In the genomic region with DNA sequence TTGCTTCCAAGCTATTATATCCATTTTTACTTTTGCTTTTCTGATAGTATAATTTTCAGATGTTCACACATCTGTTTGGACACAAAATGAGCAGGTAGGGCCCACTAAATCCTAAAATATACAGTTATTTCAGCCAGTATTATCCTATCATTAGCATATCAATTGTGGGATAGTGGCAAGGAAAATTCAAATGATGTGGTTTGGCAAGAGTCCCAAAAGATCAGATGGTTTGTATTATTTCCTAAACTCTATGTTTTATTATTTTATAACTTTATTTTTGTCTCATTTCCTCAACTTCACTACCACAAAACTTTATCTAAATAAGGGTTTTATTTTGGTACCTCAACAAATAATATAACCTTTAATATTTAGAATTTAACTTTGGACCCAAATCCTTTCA, we compare ENCODE assay signal across 20 cellular contexts.
DNase-seq lines count a peak whose midpoint lies in the region; ATAC-seq and TF ChIP-seq lines count a peak whose summit lies in the region.
"Had no signal": no experiment of that assay in that cellular context is flagged by ENCODE, and none has a peak within 500 bp of the region (broad histone marks: within the 10 kb centered on the region; RNA-seq: fewer than 3 reads in every experiment).

No MANE protein-coding gene starts in this region.

- H3K9me3 ChIP-seq in osteoblast (ENCODE audit: low read depth, low read length) = no peaks in the 10 kb centered on the region
- H3K9me3 ChIP-seq: BLaER1 treated with 17β-estradiol and CSF1 and Interleukin-3, amounts not matched to agents 10 nM and 100 nM had no signal

- TF ChIP-seq CTCF in osteoblast (IDR thresholded peaks at IDR 0.05; ENCODE audit: extremely low read depth, low read depth, low read length) = no peak

- H4K20me1 ChIP-seq in osteoblast (ENCODE audit: insufficient read depth, low read length) = no peaks in the 10 kb centered on the region
- H4K20me1 ChIP-seq: BLaER1 treated with 17β-estradiol and CSF1 and Interleukin-3, amounts not matched to agents 10 nM and 100 nM had no signal

- DNase-seq in OCI-M1 (lab: John Stamatoyannopoulos, UW) (peak; percentile 3), astrocyte of the hippocampus (ENCODE audit: low read depth, low spot score) (peak; percentile 3), NCI-H345 (lab: John Stamatoyannopoulos, UW) (no peak), osteoblast (ENCODE audit: insufficient read length, low spot score, missing footprints) (no peak), left ventricle myocardium superior (no peak)
- DNase-seq: 8988T; AML-193; CD4-positive, alpha-beta T cell; CD8-positive, alpha-beta memory T cell; COR-L47; DMS 273 treated with DMSO at 0.1 percent for 48 hours; DMS153; DMS53; DMS79; DND-41; EL; GDM1 had no signal

- H3K79me2 ChIP-seq in osteoblast (ENCODE audit: insufficient read depth, low read length) = no peaks in the 10 kb centered on the region

- no peak for ATAC-seq in left ventricle myocardium superior
- ATAC-seq: GM12878 had no signal

- H3K4me2 ChIP-seq in osteoblast (ENCODE audit: insufficient read depth, low read length) = no peak overlapping the region
- H3K4me2 ChIP-seq: BLaER1 treated with 17β-estradiol and CSF1 and Interleukin-3, amounts not matched to agents 10 nM and 100 nM had no signal

- intact Hi-C loops in left ventricle myocardium superior (cut with micrococcal nuclease) = no loop called here

- no peak overlapping the region for H2AFZ ChIP-seq in osteoblast (ENCODE audit: low read length)

- H3K4me1 ChIP-seq in osteoblast (ENCODE audit: insufficient read depth, low read length) = no peaks in the 10 kb centered on the region
- H3K4me1 ChIP-seq: BLaER1 treated with 17β-estradiol and CSF1 and Interleukin-3, amounts not matched to agents 10 nM and 100 nM had no signal

- H3K27me3 ChIP-seq in osteoblast (ENCODE audit: insufficient read depth, low read length) = no peaks in the 10 kb centered on the region
- H3K27me3 ChIP-seq: BLaER1 treated with 17β-estradiol and CSF1 and Interleukin-3, amounts not matched to agents 10 nM and 100 nM had no signal

- no peak overlapping the region for H3K4me3 ChIP-seq in osteoblast (ENCODE audit: insufficient read depth, low read length)
- H3K4me3 ChIP-seq: BLaER1 treated with 17β-estradiol and CSF1 and Interleukin-3, amounts not matched to agents 10 nM and 100 nM; GM12878 had no signal

- H3K27ac ChIP-seq in osteoblast (ENCODE audit: low read depth, low read length) = no peak overlapping the region
- H3K27ac ChIP-seq: BLaER1 treated with 17β-estradiol and CSF1 and Interleukin-3, amounts not matched to agents 10 nM and 100 nM; C4-2B had no signal

- H3K36me3 ChIP-seq in osteoblast (ENCODE audit: insufficient read depth, low read length) = no peaks in the 10 kb centered on the region
- H3K36me3 ChIP-seq: BLaER1 treated with 17β-estradiol and CSF1 and Interleukin-3, amounts not matched to agents 10 nM and 100 nM had no signal

Comparison
In these comparisons a context has a peak if more than half of its experiments do, and no peak if none do; other contexts are left out.
1. DNase-seq: peak in OCI-M1 (single experiment) and astrocyte of the hippocampus (single experiment); none in NCI-H345 (single experiment), osteoblast (single experiment) and left ventricle myocardium superior (single experiment).